In genomic region chr11:119488256-119488995, GRCh38 we compare ENCODE assay signal across 18 cellular contexts.
DNase-seq lines count a peak whose midpoint lies in the region; ATAC-seq and TF ChIP-seq lines count a peak whose summit lies in the region.
"Had no signal": no experiment of that assay in that cellular context is flagged by ENCODE, and none has a peak within 500 bp of the region (broad histone marks: within the 10 kb centered on the region; RNA-seq: fewer than 3 reads in every experiment).

No MANE protein-coding gene starts in this region.

- ATAC-seq in heart right ventricle, result no peak
- ATAC-seq in omental fat pad (ENCODE audit: low FRiP score), result no peak
- no peak for ATAC-seq in GM21447 (IDR thresholded peaks at IDR 0.05; ENCODE audit: unreplicated experiment)
- no peak for ATAC-seq in upper lobe of right lung

- H3K27ac ChIP-seq in heart right ventricle, result no peak overlapping the region
- H3K27ac ChIP-seq in upper lobe of right lung, result no peak overlapping the region
- H3K27ac ChIP-seq: BLaER1 treated with 17β-estradiol and CSF1 and Interleukin-3, amounts not matched to agents 10 nM and 100 nM had no signal

- intact Hi-C loops in cardiac septum (cut with DNase I) (no loop called here), heart right ventricle (cut with DNase I) (loop anchor here in 5 of 10 donors (10.0 kb wide), 6 partner anchors 46 to 616 kb away; partner anchors contain the start of gene NECTIN1 (in 2 of the 5)), upper lobe of right lung (cut with DNase I) (no loop called here)

- no peaks in the 10 kb centered on the region for H3K36me3 Mint-ChIP-seq in chondrocyte (ENCODE audit: low read depth)
- H3K36me3 Mint-ChIP-seq: CD8-positive, alpha-beta memory T cell had no signal

- no peak overlapping the region for H3K4me3 Mint-ChIP-seq in chondrocyte (ENCODE audit: unreplicated experiment)
- H3K4me3 Mint-ChIP-seq: CD8-positive, alpha-beta memory T cell had no signal

- no peaks in the 10 kb centered on the region for H3K9me3 ChIP-seq in heart right ventricle
- no peaks in the 10 kb centered on the region for H3K9me3 ChIP-seq in upper lobe of right lung
- H3K9me3 ChIP-seq: BLaER1 treated with 17β-estradiol and CSF1 and Interleukin-3, amounts not matched to agents 10 nM and 100 nM had no signal

- no peaks in the 10 kb centered on the region for H3K4me1 Mint-ChIP-seq in chondrocyte (ENCODE audit: low read depth)
- H3K4me1 Mint-ChIP-seq: CD8-positive, alpha-beta memory T cell had no signal

- no peak for TF ChIP-seq CTCF in heart right ventricle (IDR thresholded peaks at IDR 0.05)
- no peak for TF ChIP-seq CTCF in chondrocyte (IDR thresholded peaks at IDR 0.05)
- no peak for TF ChIP-seq CTCF in omental fat pad (IDR thresholded peaks at IDR 0.05)
- no peak for TF ChIP-seq CTCF in upper lobe of right lung (IDR thresholded peaks at IDR 0.05)

- H3K27me3 ChIP-seq in heart right ventricle, result peaks cover 0 to 20% (median 0%) of the 10 kb centered on the region in 7 donors
- no peaks in the 10 kb centered on the region for H3K27me3 ChIP-seq in upper lobe of right lung
- H3K27me3 ChIP-seq: BLaER1 treated with 17β-estradiol and CSF1 and Interleukin-3, amounts not matched to agents 10 nM and 100 nM had no signal

- no peak overlapping the region for H3K4me3 ChIP-seq in heart right ventricle
- H3K4me3 ChIP-seq in upper lobe of right lung, result no peak overlapping the region
- H3K4me3 ChIP-seq: BLaER1 treated with 17β-estradiol and CSF1 and Interleukin-3, amounts not matched to agents 10 nM and 100 nM had no signal

- H3K36me3 ChIP-seq in heart right ventricle, result no peaks in the 10 kb centered on the region
- no peaks in the 10 kb centered on the region for H3K36me3 ChIP-seq in upper lobe of right lung
- H3K36me3 ChIP-seq: BLaER1 treated with 17β-estradiol and CSF1 and Interleukin-3, amounts not matched to agents 10 nM and 100 nM had no signal

- H3K9me3 Mint-ChIP-seq in chondrocyte (ENCODE audit: low read depth), result no peaks in the 10 kb centered on the region
- H3K9me3 Mint-ChIP-seq: CD8-positive, alpha-beta memory T cell had no signal

- H3K27ac Mint-ChIP-seq in chondrocyte (ENCODE audit: unreplicated experiment), result no peak overlapping the region
- H3K27ac Mint-ChIP-seq: CD8-positive, alpha-beta memory T cell had no signal

- H3K27me3 Mint-ChIP-seq in chondrocyte (ENCODE audit: low read depth), result peaks cover 65% of the 10 kb centered on the region

- peak; percentile 54 for DNase-seq in cardiac septum (ENCODE audit: low spot score)
- DNase-seq in heart right ventricle, result no peak
- peak; percentile 59 for DNase-seq in chondrocyte (ENCODE audit: low spot score)
- peak; percentile 10 for DNase-seq in omental fat pad (ENCODE audit: low spot score)
- DNase-seq in HT-29 (ENCODE audit: low spot score), result no peak
- no peak for DNase-seq in upper lobe of right lung
- DNase-seq in COLO668 (lab: John Stamatoyannopoulos, UW; ENCODE audit: unreplicated experiment), result no peak
- DNase-seq: DMS79 treated with DMSO at 0.1 percent for 48 hours, NCI-H1417, NCI-H187 treated with DMSO at 0.1 percent for 48 hours, NCI-H2227 treated with DMSO at 0.1 percent for 48 hours, NCI-H510A treated with DMSO at 0.1 percent for 48 hours, NCI-H774, RPMI8226, SIG-M5 had no signal

- no peaks in the 10 kb centered on the region for H3K4me1 ChIP-seq in heart right ventricle
- H3K4me1 ChIP-seq in upper lobe of right lung, result no peaks in the 10 kb centered on the region

- 73 to 77% methylated on average over 9 of the region's 9 CpGs for WGBS in heart right ventricle, 2 donors

Comparison
In these comparisons a context has a peak if more than half of its experiments do, and no peak if none do; other contexts are left out.
1. DNase-seq: peak in cardiac septum (single experiment), chondrocyte (single experiment) and omental fat pad (single experiment); none in heart right ventricle (0 of 2), HT-29 (single experiment), upper lobe of right lung (single experiment) and COLO668 (single experiment).